In the genomic region with DNA sequence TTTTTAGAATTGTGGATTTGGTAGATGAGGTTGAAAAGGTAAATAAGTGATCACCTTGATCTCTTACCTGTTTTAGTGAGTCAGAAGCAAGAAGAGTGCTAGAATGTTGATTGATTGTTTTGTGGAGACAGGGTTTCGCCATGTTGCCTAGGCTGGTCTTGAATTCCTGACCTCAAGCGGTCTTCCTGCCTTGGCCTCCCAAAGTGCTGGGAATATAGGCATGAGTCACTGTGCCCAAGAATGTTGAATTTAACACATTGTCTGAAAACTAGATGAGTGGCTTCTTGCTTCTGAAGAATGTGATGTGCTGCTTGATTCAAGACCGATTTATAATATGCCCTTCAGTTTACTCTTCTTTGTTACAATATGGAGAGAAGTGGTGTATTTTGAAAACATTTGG, we compare ENCODE assay signal across 17 cellular contexts.
A peak's percentile ranks its signal among the peaks of the same experiment; 100 is the strongest.
DNase-seq lines count a peak whose midpoint lies in the region; ATAC-seq, FAIRE-seq and TF ChIP-seq lines count a peak whose summit lies in the region.
"Had no signal": no experiment of that assay in that cellular context is flagged by ENCODE, and none has a peak within 500 bp of the region (broad histone marks: within the 10 kb centered on the region; RNA-seq: fewer than 3 reads in every experiment).

No MANE protein-coding gene starts in this region.

- H3K4me1 ChIP-seq in SJSA1 (replicated peaks), result peaks cover 31% of the 10 kb centered on the region
- H3K4me1 ChIP-seq in endothelial cell of umbilical vein (ENCODE audit: control insufficient read depth, extremely low read depth, insufficient read depth, low read length), result no peaks in the 10 kb centered on the region
- H3K4me1 ChIP-seq in trophoblast cell (ENCODE audit: control insufficient read depth in 1 of 2, insufficient read depth in 2 of 2, low read length in 2 of 2), result peaks cover 9 to 10% of the 10 kb centered on the region in 2 experiments

- H3K4me3 ChIP-seq in SJSA1 (no peak overlapping the region), endothelial cell of umbilical vein (replicated peaks in 1 of 3; ENCODE audit: insufficient read depth in 1 of 3, low read depth in 1 of 3, low read length in 3 of 3) (no peak overlapping the region), trophoblast cell (ENCODE audit: low read depth, low read length) (no peak overlapping the region)
- H3K4me3 ChIP-seq: BLaER1 had no signal

- ATAC-seq in GM21717 (IDR thresholded peaks at IDR 0.05; ENCODE audit: unreplicated experiment) (no peak), HG03521 (IDR thresholded peaks at IDR 0.05; ENCODE audit: unreplicated experiment) (no peak), HG03039 (IDR thresholded peaks at IDR 0.05; ENCODE audit: unreplicated experiment) (no peak)
- ATAC-seq: activated CD4-positive, CD25-positive, alpha-beta regulatory T cell treated with anti-CD3 and anti-CD28 coated beads, Interleukin-2, amount 50 U/mL, for 24 hours; effector memory CD8-positive, alpha-beta T cell; Right ventricle myocardium inferior had no signal

- H3K9me3 ChIP-seq in SJSA1 (replicated peaks) (no peaks in the 10 kb centered on the region), endothelial cell of umbilical vein (replicated peaks; ENCODE audit: control insufficient read depth, insufficient read depth, low read length) (no peaks in the 10 kb centered on the region), trophoblast cell (ENCODE audit: insufficient read depth, low read depth, low read length) (no peaks in the 10 kb centered on the region)

- dilution Hi-C loops in endothelial cell of umbilical vein (cut with MboI; ENCODE audit: extremely low pct_ligation_motif_present, low sequenced_read_pairs), result no loop called here

- no peaks in the 10 kb centered on the region for H3K27me3 ChIP-seq in SJSA1 (replicated peaks)
- H3K27me3 ChIP-seq in endothelial cell of umbilical vein (ENCODE audit: control insufficient read depth in 2 of 2, insufficient read depth in 2 of 2, low read length in 2 of 2), result no peaks in the 10 kb centered on the region
- no peaks in the 10 kb centered on the region for H3K27me3 ChIP-seq in trophoblast cell (ENCODE audit: insufficient read depth, low read length)
- H3K27me3 ChIP-seq: BLaER1 had no signal

- CTCF ChIA-PET in endothelial cell of umbilical vein (lab: Charles Lee), result interaction anchor here (1.2 to 3.3 kb wide), 6 partner anchors 9 to 42 kb away, joined by 3 to 12 read pairs (median 4); no protein-coding TSS in a partner anchor

- BruUV-seq in endothelial cell of umbilical vein (replicated peaks; lab: Mats Ljungman, UMichigan), result no TSS peak

- H3K18ac ChIP-seq in trophoblast cell (ENCODE audit: low read length), result no peak overlapping the region

- peaks cover 7% of the 10 kb centered on the region for H3K79me2 ChIP-seq in endothelial cell of umbilical vein (ENCODE audit: control insufficient read depth, insufficient read depth, low read length)
- H3K79me2 ChIP-seq in trophoblast cell (ENCODE audit: control insufficient read depth, insufficient read depth, low read length, poor library complexity), result no peaks in the 10 kb centered on the region

- H4K8ac ChIP-seq in trophoblast cell (ENCODE audit: low read depth, low read length), result no peak overlapping the region

- peaks cover 2% of the 10 kb centered on the region for H3K79me1 ChIP-seq in trophoblast cell (ENCODE audit: low read length)

- WGBS in trophoblast cell (ENCODE audit: extremely low coverage, insufficient coverage, insufficient read length), result no CpG with 5 or more reads among the region's 3 CpGs

- intact Hi-C loops in endothelial cell of umbilical vein (cut with micrococcal nuclease), result no loop called here

- H3K27ac ChIP-seq in SJSA1 (peak overlapping the region; percentile 46), endothelial cell of umbilical vein (ENCODE audit: insufficient read depth, low read depth, low read length) (no peak overlapping the region), trophoblast cell (ENCODE audit: low read depth, low read length) (no peak overlapping the region)
- H3K27ac ChIP-seq: BLaER1 had no signal

- H3K36me3 ChIP-seq in SJSA1, result no peaks in the 10 kb centered on the region
- no peaks in the 10 kb centered on the region for H3K36me3 ChIP-seq in endothelial cell of umbilical vein (ENCODE audit: control insufficient read depth in 2 of 2, extremely low read depth in 1 of 2, insufficient read depth in 2 of 2, low read length in 2 of 2)
- no peaks in the 10 kb centered on the region for H3K36me3 ChIP-seq in trophoblast cell (ENCODE audit: control insufficient read depth in 1 of 2, insufficient read depth in 2 of 2, low read length in 2 of 2)

- no peak for TF ChIP-seq POLR2A in H54 (IDR thresholded peaks at IDR 0.05; ENCODE audit: low read depth, low read length)
- TF ChIP-seq POLR2A in endothelial cell of umbilical vein (IDR thresholded peaks at IDR 0.05; ENCODE audit: low read depth, low read length), result no peak

- no peak overlapping the region for H2BK5ac ChIP-seq in trophoblast cell (ENCODE audit: low read depth, low read length, poor library complexity)

- no peaks in the 10 kb centered on the region for H4K20me1 ChIP-seq in endothelial cell of umbilical vein (replicated peaks; ENCODE audit: control insufficient read depth, extremely low read depth, insufficient read depth, low read length)

- no peak for TF ChIP-seq CTCF in endothelial cell of umbilical vein (IDR thresholded peaks at IDR 0.05; ENCODE audit: extremely low read depth in 1 of 2, insufficient read depth in 1 of 2, low read depth in 1 of 2, low read length in 2 of 2)

- FAIRE-seq in H54 (lab: Jason Lieb, UNC) (peak; percentile 93), endothelial cell of umbilical vein (lab: Jason Lieb, UNC) (peak; percentile 70)

- H3K9ac ChIP-seq in endothelial cell of umbilical vein (replicated peaks; ENCODE audit: extremely low read depth, insufficient read depth, low read length) (no peak overlapping the region), trophoblast cell (ENCODE audit: low read length) (no peak overlapping the region)
- H3K9ac ChIP-seq: BLaER1 had no signal

- no peaks in the 10 kb centered on the region for H3K9me1 ChIP-seq in endothelial cell of umbilical vein (replicated peaks; ENCODE audit: control insufficient read depth, extremely low read depth, insufficient read depth, low read length)

- no peak overlapping the region for H2BK120ac ChIP-seq in trophoblast cell (ENCODE audit: insufficient read depth, low read length, poor library complexity)

- no peak overlapping the region for H3K4me2 ChIP-seq in endothelial cell of umbilical vein (ENCODE audit: insufficient read depth, low read length)
- no peak overlapping the region for H3K4me2 ChIP-seq in trophoblast cell (ENCODE audit: low read length)
- H3K4me2 ChIP-seq: BLaER1 had no signal

- no peak overlapping the region for H4K91ac ChIP-seq in trophoblast cell (ENCODE audit: low read depth, low read length)

- H2BK12ac ChIP-seq in trophoblast cell (ENCODE audit: low read length), result no peak overlapping the region

- POLR2A ChIA-PET in endothelial cell of umbilical vein (lab: Charles Lee), result no interaction called here

- no peak overlapping the region for H2AK5ac ChIP-seq in trophoblast cell (ENCODE audit: low read length)

- H2AFZ ChIP-seq in endothelial cell of umbilical vein (ENCODE audit: low read depth, low read length) (no peak overlapping the region), trophoblast cell (ENCODE audit: insufficient read depth, low read length, poor library complexity) (no peak overlapping the region)

- H4K12ac ChIP-seq in trophoblast cell (ENCODE audit: low read depth, low read length), result no peak overlapping the region

- no peak overlapping the region for H3K23ac ChIP-seq in trophoblast cell (ENCODE audit: low read length)

- DNase-seq in H54 (ENCODE audit: insufficient read length, low spot score) (no peak), SJSA1 (ENCODE audit: low read depth in 1 of 2, low spot score in 2 of 2) (peak; percentile 66 to 75), endothelial cell of umbilical vein (ENCODE audit: low read depth, low spot score) (no peak), trophoblast cell (peak; percentile 71 to 87), OCI-M2 (lab: John Stamatoyannopoulos, UW; ENCODE audit: unreplicated experiment) (no peak)
- DNase-seq: effector memory CD8-positive, alpha-beta T cell; NCI-H1105; NCI-H2171 treated with DMSO at 0.1 percent for 48 hours; nephron progenitor cell; retina; T-helper 2 cell had no signal

- no peak overlapping the region for H3K4ac ChIP-seq in trophoblast cell (ENCODE audit: low read depth, low read length)

- H3K14ac ChIP-seq in trophoblast cell (ENCODE audit: low read length), result no peak overlapping the region

TF ChIP-seq in endothelial cell of umbilical vein, 7 proteins besides CTCF, POLR2A, EP300 and RAD21:
- no peak for TF ChIP-seq POLR2AphosphoS5 (IDR thresholded peaks at IDR 0.05; ENCODE audit: insufficient read depth, low read depth, low read length)
- no peak for TF ChIP-seq JUN (IDR thresholded peaks at IDR 0.05; ENCODE audit: borderline replicate concordance, insufficient read depth, insufficient read length, low read depth)
- no peak for TF ChIP-seq GATA2 (IDR thresholded peaks at IDR 0.05; ENCODE audit: insufficient read depth, insufficient read length, low read depth, low read length)
- no peak for TF ChIP-seq MYC (IDR thresholded peaks at IDR 0.05; ENCODE audit: low read depth, low read length)
- TF ChIP-seq MAX (IDR thresholded peaks at IDR 0.05; ENCODE audit: insufficient read depth, insufficient read length), result no peak
- TF ChIP-seq FOS (IDR thresholded peaks at IDR 0.05; ENCODE audit: borderline replicate concordance, insufficient read depth, low read length), result no peak
- no peak for TF ChIP-seq EZH2 (IDR thresholded peaks at IDR 0.05; ENCODE audit: borderline replicate concordance, low read depth, low read length, severe bottlenecking)

Comparison
In these comparisons a context has a peak if more than half of its experiments do, and no peak if none do; other contexts are left out.
1. DNase-seq: peak in SJSA1 (2 of 2) and trophoblast cell (2 of 2); none in H54 (single experiment), endothelial cell of umbilical vein (single experiment) and OCI-M2 (single experiment).